In the genomic region with DNA sequence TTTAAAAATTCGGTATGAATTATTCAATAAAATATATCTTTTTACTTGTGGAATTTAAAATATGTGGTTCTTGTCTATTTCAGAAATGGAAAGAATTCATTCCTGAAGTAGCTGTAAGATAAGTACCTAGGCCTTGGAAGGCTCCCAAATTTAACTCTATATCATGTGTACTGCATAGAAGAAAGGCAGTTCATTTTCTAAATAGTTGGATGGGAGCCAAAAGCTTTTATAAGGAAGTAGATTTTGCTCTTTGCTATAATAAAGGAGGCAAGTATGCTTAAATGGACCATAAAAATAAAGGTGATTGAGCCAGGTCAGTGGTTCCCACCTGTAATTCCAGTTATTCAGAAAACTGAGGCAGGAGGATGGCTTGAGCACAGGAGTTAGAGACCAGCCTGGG, we compare ENCODE assay signal across 22 cellular contexts.
DNase-seq lines count a peak whose midpoint lies in the region; TF ChIP-seq lines count a peak whose summit lies in the region.
"Had no signal": no experiment of that assay in that cellular context is flagged by ENCODE, and none has a peak within 500 bp of the region (broad histone marks: within the 10 kb centered on the region; RNA-seq: fewer than 3 reads in every experiment).

No MANE protein-coding gene starts in this region.

- H3K27ac ChIP-seq in SK-N-MC: no peak overlapping the region; the same call in 1 of the 2 replicates
- H3K27ac ChIP-seq: parathyroid adenoma had no signal

- no peak overlapping the region for H3K9ac ChIP-seq in SK-N-MC (ENCODE audit: insufficient read length)
- H3K9ac ChIP-seq: parathyroid adenoma had no signal

- H3K4me1 Mint-ChIP-seq in Caco-2 (ENCODE audit: low read depth, unreplicated experiment): no peaks in the 10 kb centered on the region
- H3K4me1 Mint-ChIP-seq: activated naive CD8-positive, alpha-beta T cell treated with anti-CD3 and anti-CD28 coated beads, Interleukin-2, amount 10 ng/mL, durations not matched to agents 7 days and 5 days; B cell; natural killer cell had no signal

- no peak overlapping the region for H3K27ac Mint-ChIP-seq in Caco-2 (ENCODE audit: unreplicated experiment)
- H3K27ac Mint-ChIP-seq: activated naive CD8-positive, alpha-beta T cell treated with anti-CD3 and anti-CD28 coated beads, Interleukin-2, amount 10 ng/mL, durations not matched to agents 7 days and 5 days; activated T-helper 1 cell treated with anti-CD3 and anti-CD28 coated beads, Interleukin-12 subunit alpha, Interleukin-12 subunit beta, Interleukin-2, Interleukin-4 antibody, amounts not matched to agents 30 ng/mL and 10 ng/mL and 1 ng/mL, durations not matched to agents 14 hours and 24 hours and 36 hours; B cell; endodermal cell; H9; natural killer cell had no signal

- CTCF ChIA-PET in AG04449 (lab: Yijun Ruan, JAX): no interaction called here
- CTCF ChIA-PET in Caco-2 (lab: Charles Lee): no interaction called here

- H3K9me3 Mint-ChIP-seq in Caco-2 (ENCODE audit: unreplicated experiment): no peaks in the 10 kb centered on the region
- H3K9me3 Mint-ChIP-seq: activated naive CD8-positive, alpha-beta T cell treated with anti-CD3 and anti-CD28 coated beads, Interleukin-2, amount 10 ng/mL, durations not matched to agents 7 days and 5 days; activated T-helper 1 cell treated with anti-CD3 and anti-CD28 coated beads, Interleukin-12 subunit alpha, Interleukin-12 subunit beta, Interleukin-2, Interleukin-4 antibody, amounts not matched to agents 30 ng/mL and 10 ng/mL and 1 ng/mL, durations not matched to agents 14 hours and 24 hours and 36 hours; endodermal cell; H9 had no signal

- no peak overlapping the region for H3K4me3 Mint-ChIP-seq in Caco-2 (ENCODE audit: unreplicated experiment)
- H3K4me3 Mint-ChIP-seq: activated naive CD8-positive, alpha-beta T cell treated with anti-CD3 and anti-CD28 coated beads, Interleukin-2, amount 10 ng/mL, durations not matched to agents 7 days and 5 days; activated T-helper 1 cell treated with anti-CD3 and anti-CD28 coated beads, Interleukin-12 subunit alpha, Interleukin-12 subunit beta, Interleukin-2, Interleukin-4 antibody, amounts not matched to agents 30 ng/mL and 10 ng/mL and 1 ng/mL, durations not matched to agents 14 hours and 24 hours and 36 hours; B cell; endodermal cell; H9; natural killer cell had no signal

- H3K9me3 ChIP-seq in SK-N-MC (ENCODE audit: low read depth, low read length) (no peaks in the 10 kb centered on the region; the same call in 1 of the 2 replicates), Caco-2 (no peaks in the 10 kb centered on the region)

- H3K36me3 ChIP-seq in SK-N-MC (ENCODE audit: insufficient read depth, low read length): no peaks in the 10 kb centered on the region
- H3K36me3 ChIP-seq in Caco-2 (ENCODE audit: control insufficient read depth, insufficient read depth, low read length): no peaks in the 10 kb centered on the region

- H3K27me3 ChIP-seq in Caco-2 (replicated peaks; ENCODE audit: control insufficient read depth, insufficient read depth, low read length): no peaks in the 10 kb centered on the region

- no TSS peak for BruUV-seq in Caco-2 (replicated peaks; lab: Mats Ljungman, UMichigan)

- no peak for TF ChIP-seq CTCF in AG04449 (IDR thresholded peaks at IDR 0.05; ENCODE audit: insufficient read depth, low read length, missing control alignments)
- TF ChIP-seq CTCF in fibroblast of villous mesenchyme (IDR thresholded peaks at IDR 0.05; ENCODE audit: insufficient read depth, low read depth, low read length): no peak
- TF ChIP-seq CTCF in Caco-2 (IDR thresholded peaks at IDR 0.05; ENCODE audit: insufficient read depth in 1 of 2, low read depth in 1 of 2, low read length in 1 of 2, severe bottlenecking in 1 of 2, unreplicated experiment in 1 of 2): no peak

- H3K4me1 ChIP-seq in Caco-2: no peaks in the 10 kb centered on the region
- H3K4me1 ChIP-seq: parathyroid adenoma had no signal

- intact Hi-C loops in head of caudate nucleus (cut with DNase I): no loop called here
- intact Hi-C loops in Caco-2 (cut with micrococcal nuclease; ENCODE audit: unreplicated experiment): no loop called here

- H3K4me3 ChIP-seq in AG04449 (ENCODE audit: low read depth, low read length) (no peak overlapping the region), SK-N-MC (no peak overlapping the region), fibroblast of villous mesenchyme (ENCODE audit: low read depth, low read length) (no peak overlapping the region), Caco-2 (ENCODE audit: low read depth, low read length) (no peak overlapping the region)

- H3K36me3 Mint-ChIP-seq in Caco-2 (ENCODE audit: insufficient read depth, unreplicated experiment): no peaks in the 10 kb centered on the region
- H3K36me3 Mint-ChIP-seq: activated naive CD8-positive, alpha-beta T cell treated with anti-CD3 and anti-CD28 coated beads, Interleukin-2, amount 10 ng/mL, durations not matched to agents 7 days and 5 days; natural killer cell had no signal

- POLR2A ChIA-PET in AG04449 (lab: Yijun Ruan, JAX) (no interaction called here), Caco-2 (lab: Charles Lee) (no interaction called here)

- DNase-seq in AG04449 (ENCODE audit: low read depth, low spot score): peak; percentile 38
- DNase-seq in HS-5 (ENCODE audit: low read depth): peak; percentile 59
- DNase-seq in SK-N-MC (ENCODE audit: low read depth, low spot score): peak; percentile 28
- DNase-seq in fibroblast of villous mesenchyme (ENCODE audit: low read depth): peak; percentile 1
- no peak for DNase-seq in head of caudate nucleus
- no peak for DNase-seq in Caco-2
- DNase-seq in effector CD4-positive, alpha-beta T cell: no peak
- DNase-seq: activated naive CD8-positive, alpha-beta T cell treated with anti-CD3 and anti-CD28 coated beads, Interleukin-2, amount 10 ng/mL, durations not matched to agents 7 days and 5 days; cerebellar nuclear complex; endodermal cell; GDM1; H9; hippocampal formation; kidney glomerular epithelial cell; mesendoderm; natural killer cell; NCI-H1930; NCI-H510A treated with DMSO at 0.1 percent for 48 hours; T1000 had no signal

- H3K27me3 Mint-ChIP-seq in Caco-2 (ENCODE audit: insufficient read depth, unreplicated experiment): no peaks in the 10 kb centered on the region
- H3K27me3 Mint-ChIP-seq: activated naive CD8-positive, alpha-beta T cell treated with anti-CD3 and anti-CD28 coated beads, Interleukin-2, amount 10 ng/mL, durations not matched to agents 7 days and 5 days; B cell had no signal

Comparison
In these comparisons a context has a peak if more than half of its experiments do, and no peak if none do; other contexts are left out.
1. DNase-seq: peak in AG04449 (single experiment), HS-5 (single experiment), SK-N-MC (single experiment) and fibroblast of villous mesenchyme (single experiment); none in head of caudate nucleus (0 of 42), Caco-2 (0 of 2) and effector CD4-positive, alpha-beta T cell (single experiment).